1 cellular context compared by ENCODE assay signal in the genomic region with DNA sequence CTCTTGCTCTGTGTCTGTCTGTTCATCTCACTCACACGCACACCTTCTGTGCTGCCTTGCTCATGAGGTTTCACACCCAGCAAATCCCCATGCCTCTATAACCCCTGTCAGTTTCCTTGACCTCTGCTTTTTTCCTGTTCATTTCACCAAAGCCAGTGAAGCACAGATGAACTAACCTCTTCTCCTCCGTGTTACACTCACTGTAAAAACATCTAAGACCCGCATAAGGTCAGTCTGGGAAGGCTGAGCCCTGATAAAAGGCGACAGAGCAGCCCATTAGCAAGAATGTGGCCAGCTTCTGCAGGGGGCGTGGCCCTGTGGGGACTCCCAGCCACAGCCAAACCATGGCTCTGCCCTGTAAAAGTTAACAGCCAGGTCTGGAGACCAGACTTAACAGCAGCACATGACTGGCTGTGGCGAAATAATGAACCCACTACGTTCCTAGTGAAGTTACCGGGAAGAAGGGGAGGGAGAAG.
TF ChIP-seq lines count a peak whose summit lies in the region.

No MANE protein-coding gene starts in this region.

TF ChIP-seq in HEK293, 187 proteins besides CTCF, POLR2A, EP300 and RAD21 (continued from another document):
- TF ChIP-seq, protein P1, sequence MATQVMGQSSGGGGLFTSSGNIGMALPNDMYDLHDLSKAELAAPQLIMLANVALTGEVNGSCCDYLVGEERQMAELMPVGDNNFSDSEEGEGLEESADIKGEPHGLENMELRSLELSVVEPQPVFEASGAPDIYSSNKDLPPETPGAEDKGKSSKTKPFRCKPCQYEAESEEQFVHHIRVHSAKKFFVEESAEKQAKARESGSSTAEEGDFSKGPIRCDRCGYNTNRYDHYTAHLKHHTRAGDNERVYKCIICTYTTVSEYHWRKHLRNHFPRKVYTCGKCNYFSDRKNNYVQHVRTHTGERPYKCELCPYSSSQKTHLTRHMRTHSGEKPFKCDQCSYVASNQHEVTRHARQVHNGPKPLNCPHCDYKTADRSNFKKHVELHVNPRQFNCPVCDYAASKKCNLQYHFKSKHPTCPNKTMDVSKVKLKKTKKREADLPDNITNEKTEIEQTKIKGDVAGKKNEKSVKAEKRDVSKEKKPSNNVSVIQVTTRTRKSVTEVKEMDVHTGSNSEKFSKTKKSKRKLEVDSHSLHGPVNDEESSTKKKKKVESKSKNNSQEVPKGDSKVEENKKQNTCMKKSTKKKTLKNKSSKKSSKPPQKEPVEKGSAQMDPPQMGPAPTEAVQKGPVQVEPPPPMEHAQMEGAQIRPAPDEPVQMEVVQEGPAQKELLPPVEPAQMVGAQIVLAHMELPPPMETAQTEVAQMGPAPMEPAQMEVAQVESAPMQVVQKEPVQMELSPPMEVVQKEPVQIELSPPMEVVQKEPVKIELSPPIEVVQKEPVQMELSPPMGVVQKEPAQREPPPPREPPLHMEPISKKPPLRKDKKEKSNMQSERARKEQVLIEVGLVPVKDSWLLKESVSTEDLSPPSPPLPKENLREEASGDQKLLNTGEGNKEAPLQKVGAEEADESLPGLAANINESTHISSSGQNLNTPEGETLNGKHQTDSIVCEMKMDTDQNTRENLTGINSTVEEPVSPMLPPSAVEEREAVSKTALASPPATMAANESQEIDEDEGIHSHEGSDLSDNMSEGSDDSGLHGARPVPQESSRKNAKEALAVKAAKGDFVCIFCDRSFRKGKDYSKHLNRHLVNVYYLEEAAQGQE (tag by site-specific recombination; IDR thresholded peaks at IDR 0.05): no peak
- TF ChIP-seq, protein P2, sequence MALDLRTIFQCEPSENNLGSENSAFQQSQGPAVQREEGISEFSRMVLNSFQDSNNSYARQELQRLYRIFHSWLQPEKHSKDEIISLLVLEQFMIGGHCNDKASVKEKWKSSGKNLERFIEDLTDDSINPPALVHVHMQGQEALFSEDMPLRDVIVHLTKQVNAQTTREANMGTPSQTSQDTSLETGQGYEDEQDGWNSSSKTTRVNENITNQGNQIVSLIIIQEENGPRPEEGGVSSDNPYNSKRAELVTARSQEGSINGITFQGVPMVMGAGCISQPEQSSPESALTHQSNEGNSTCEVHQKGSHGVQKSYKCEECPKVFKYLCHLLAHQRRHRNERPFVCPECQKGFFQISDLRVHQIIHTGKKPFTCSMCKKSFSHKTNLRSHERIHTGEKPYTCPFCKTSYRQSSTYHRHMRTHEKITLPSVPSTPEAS (tag by site-specific recombination; IDR thresholded peaks at IDR 0.05): no peak
- TF ChIP-seq ZNF701 (tag by site-specific recombination; IDR thresholded peaks at IDR 0.05): no peak
- no peak for TF ChIP-seq ZNF302 (tag by site-specific recombination; IDR thresholded peaks at IDR 0.05; ENCODE audit: low read depth)
- TF ChIP-seq PRDM1 (tag by site-specific recombination; IDR thresholded peaks at IDR 0.05): no peak
- TF ChIP-seq, protein P3, sequence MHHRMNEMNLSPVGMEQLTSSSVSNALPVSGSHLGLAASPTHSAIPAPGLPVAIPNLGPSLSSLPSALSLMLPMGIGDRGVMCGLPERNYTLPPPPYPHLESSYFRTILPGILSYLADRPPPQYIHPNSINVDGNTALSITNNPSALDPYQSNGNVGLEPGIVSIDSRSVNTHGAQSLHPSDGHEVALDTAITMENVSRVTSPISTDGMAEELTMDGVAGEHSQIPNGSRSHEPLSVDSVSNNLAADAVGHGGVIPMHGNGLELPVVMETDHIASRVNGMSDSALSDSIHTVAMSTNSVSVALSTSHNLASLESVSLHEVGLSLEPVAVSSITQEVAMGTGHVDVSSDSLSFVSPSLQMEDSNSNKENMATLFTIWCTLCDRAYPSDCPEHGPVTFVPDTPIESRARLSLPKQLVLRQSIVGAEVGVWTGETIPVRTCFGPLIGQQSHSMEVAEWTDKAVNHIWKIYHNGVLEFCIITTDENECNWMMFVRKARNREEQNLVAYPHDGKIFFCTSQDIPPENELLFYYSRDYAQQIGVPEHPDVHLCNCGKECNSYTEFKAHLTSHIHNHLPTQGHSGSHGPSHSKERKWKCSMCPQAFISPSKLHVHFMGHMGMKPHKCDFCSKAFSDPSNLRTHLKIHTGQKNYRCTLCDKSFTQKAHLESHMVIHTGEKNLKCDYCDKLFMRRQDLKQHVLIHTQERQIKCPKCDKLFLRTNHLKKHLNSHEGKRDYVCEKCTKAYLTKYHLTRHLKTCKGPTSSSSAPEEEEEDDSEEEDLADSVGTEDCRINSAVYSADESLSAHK (tag by site-specific recombination; IDR thresholded peaks at IDR 0.05): no peak
- TF ChIP-seq, protein P4, sequence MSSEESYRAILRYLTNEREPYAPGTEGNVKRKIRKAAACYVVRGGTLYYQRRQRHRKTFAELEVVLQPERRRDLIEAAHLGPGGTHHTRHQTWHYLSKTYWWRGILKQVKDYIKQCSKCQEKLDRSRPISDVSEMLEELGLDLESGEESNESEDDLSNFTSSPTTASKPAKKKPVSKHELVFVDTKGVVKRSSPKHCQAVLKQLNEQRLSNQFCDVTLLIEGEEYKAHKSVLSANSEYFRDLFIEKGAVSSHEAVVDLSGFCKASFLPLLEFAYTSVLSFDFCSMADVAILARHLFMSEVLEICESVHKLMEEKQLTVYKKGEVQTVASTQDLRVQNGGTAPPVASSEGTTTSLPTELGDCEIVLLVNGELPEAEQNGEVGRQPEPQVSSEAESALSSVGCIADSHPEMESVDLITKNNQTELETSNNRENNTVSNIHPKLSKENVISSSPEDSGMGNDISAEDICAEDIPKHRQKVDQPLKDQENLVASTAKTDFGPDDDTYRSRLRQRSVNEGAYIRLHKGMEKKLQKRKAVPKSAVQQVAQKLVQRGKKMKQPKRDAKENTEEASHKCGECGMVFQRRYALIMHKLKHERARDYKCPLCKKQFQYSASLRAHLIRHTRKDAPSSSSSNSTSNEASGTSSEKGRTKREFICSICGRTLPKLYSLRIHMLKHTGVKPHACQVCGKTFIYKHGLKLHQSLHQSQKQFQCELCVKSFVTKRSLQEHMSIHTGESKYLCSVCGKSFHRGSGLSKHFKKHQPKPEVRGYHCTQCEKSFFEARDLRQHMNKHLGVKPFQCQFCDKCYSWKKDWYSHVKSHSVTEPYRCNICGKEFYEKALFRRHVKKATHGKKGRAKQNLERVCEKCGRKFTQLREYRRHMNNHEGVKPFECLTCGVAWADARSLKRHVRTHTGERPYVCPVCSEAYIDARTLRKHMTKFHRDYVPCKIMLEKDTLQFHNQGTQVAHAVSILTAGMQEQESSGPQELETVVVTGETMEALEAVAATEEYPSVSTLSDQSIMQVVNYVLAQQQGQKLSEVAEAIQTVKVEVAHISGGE (tag by site-specific recombination; conservative IDR thresholded peaks at IDR 0.05; ENCODE audit: low read depth): no peak
- TF ChIP-seq, protein P5, sequence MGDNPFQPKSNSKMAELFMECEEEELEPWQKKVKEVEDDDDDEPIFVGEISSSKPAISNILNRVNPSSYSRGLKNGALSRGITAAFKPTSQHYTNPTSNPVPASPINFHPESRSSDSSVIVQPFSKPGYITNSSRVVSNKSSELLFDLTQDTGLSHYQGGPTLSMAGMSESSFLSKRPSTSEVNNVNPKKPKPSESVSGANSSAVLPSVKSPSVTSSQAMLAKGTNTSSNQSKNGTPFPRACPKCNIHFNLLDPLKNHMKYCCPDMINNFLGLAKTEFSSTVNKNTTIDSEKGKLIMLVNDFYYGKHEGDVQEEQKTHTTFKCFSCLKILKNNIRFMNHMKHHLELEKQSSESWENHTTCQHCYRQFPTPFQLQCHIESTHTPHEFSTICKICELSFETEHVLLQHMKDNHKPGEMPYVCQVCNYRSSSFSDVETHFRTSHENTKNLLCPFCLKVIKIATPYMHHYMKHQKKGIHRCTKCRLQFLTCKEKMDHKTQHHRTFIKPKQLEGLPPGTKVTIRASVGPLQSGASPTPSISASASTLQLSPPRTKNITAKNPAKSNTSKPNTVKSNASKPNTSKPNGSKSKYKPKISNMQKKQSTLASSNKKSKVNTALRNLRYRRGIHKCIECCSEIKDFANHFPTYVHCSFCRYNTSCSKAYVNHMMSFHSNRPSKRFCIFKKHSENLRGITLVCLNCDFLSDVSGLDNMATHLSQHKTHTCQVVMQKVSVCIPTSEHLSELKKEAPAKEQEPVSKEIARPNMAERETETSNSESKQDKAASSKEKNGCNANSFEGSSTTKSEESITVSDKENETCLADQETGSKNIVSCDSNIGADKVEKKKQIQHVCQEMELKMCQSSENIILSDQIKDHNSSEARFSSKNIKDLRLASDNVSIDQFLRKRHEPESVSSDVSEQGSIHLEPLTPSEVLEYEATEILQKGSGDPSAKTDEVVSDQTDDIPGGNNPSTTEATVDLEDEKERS (tag by site-specific recombination; IDR thresholded peaks at IDR 0.05): no peak
- 0 out of 2 replicates have a peak, but pooled peaks have one; percentile 33 for TF ChIP-seq KLF10 (tag by site-specific recombination; IDR thresholded peaks at IDR 0.05)
- 0 out of 2 replicates have a peak, but pooled peaks have one; percentile 22 for TF ChIP-seq ZNF600 (tag by site-specific recombination; IDR thresholded peaks at IDR 0.05)
- peak; percentile 85 for TF ChIP-seq KLF9 (tag by site-specific recombination; IDR thresholded peaks at IDR 0.05; ENCODE audit: low read depth)
- TF ChIP-seq, protein P6, sequence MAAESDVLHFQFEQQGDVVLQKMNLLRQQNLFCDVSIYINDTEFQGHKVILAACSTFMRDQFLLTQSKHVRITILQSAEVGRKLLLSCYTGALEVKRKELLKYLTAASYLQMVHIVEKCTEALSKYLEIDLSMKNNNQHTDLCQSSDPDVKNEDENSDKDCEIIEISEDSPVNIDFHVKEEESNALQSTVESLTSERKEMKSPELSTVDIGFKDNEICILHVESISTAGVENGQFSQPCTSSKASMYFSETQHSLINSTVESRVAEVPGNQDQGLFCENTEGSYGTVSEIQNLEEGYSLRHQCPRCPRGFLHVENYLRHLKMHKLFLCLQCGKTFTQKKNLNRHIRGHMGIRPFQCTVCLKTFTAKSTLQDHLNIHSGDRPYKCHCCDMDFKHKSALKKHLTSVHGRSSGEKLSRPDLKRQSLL (tag by site-specific recombination; IDR thresholded peaks at IDR 0.05): no peak
- TF ChIP-seq ZNF223 (tag by site-specific recombination; IDR thresholded peaks at IDR 0.05): no peak
- no peak for TF ChIP-seq ZNF24 (tag by site-specific recombination; IDR thresholded peaks at IDR 0.05)
- TF ChIP-seq ZNF626 (tag by site-specific recombination; IDR thresholded peaks at IDR 0.05): no peak
- TF ChIP-seq SCRT2 (tag by site-specific recombination; IDR thresholded peaks at IDR 0.05): no peak
- no peak for TF ChIP-seq ZIC2 (tag by site-specific recombination; IDR thresholded peaks at IDR 0.05)
- no peak for TF ChIP-seq ZNF791 (tag by site-specific recombination; IDR thresholded peaks at IDR 0.05)
- TF ChIP-seq ZNF146 (tag by site-specific recombination; IDR thresholded peaks at IDR 0.05): no peak
- TF ChIP-seq, protein P7, sequence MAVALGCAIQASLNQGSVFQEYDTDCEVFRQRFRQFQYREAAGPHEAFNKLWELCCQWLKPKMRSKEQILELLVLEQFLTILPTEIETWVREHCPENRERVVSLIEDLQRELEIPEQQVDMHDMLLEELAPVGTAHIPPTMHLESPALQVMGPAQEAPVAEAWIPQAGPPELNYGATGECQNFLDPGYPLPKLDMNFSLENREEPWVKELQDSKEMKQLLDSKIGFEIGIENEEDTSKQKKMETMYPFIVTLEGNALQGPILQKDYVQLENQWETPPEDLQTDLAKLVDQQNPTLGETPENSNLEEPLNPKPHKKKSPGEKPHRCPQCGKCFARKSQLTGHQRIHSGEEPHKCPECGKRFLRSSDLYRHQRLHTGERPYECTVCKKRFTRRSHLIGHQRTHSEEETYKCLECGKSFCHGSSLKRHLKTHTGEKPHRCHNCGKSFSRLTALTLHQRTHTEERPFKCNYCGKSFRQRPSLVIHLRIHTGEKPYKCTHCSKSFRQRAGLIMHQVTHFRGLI (tag by site-specific recombination; IDR thresholded peaks at IDR 0.05): peak; percentile 81
